In genomic region chr18:64100136-64100922, GRCh38 we compare ENCODE assay signal across 9 cellular contexts. TPM values are rescaled to one million over a fixed set of nuclear protein-coding genes. Genes with fewer than 3 reads are reported as not detected.
A peak's percentile ranks its signal among the peaks of the same experiment; 100 is the strongest.
DNase-seq lines count a peak whose midpoint lies in the region; ATAC-seq lines count a peak whose summit lies in the region.
"Had no signal": no experiment of that assay in that cellular context is flagged by ENCODE, and none has a peak within 500 bp of the region (broad histone marks: within the 10 kb centered on the region; RNA-seq: fewer than 3 reads in every experiment).

No MANE protein-coding gene starts in this region.

- H3K9me3 Mint-ChIP-seq in activated naive CD4-positive, alpha-beta T cell treated with anti-CD3 and anti-CD28 coated beads, Interleukin-2, amount 50 U/mL, for 72 hours: no peaks in the 10 kb centered on the region
- H3K9me3 Mint-ChIP-seq: central memory CD8-positive, alpha-beta T cell had no signal

- H3K36me3 Mint-ChIP-seq in activated naive CD4-positive, alpha-beta T cell treated with anti-CD3 and anti-CD28 coated beads, Interleukin-2, amount 50 U/mL, for 72 hours: no peaks in the 10 kb centered on the region

- ATAC-seq in GM18868 (IDR thresholded peaks at IDR 0.05; ENCODE audit: unreplicated experiment) (peak; percentile 78), HG02571 (IDR thresholded peaks at IDR 0.05; ENCODE audit: unreplicated experiment) (peak; percentile 47), HG03565 (IDR thresholded peaks at IDR 0.05; ENCODE audit: unreplicated experiment) (peak; percentile 64), GM21367 (IDR thresholded peaks at IDR 0.05; ENCODE audit: unreplicated experiment) (no peak)
- ATAC-seq in activated naive CD4-positive, alpha-beta T cell treated with anti-CD3 and anti-CD28 coated beads, Interleukin-2, amount 50 U/mL, for 72 hours: no peak

- no peak overlapping the region for H3K27ac Mint-ChIP-seq in activated naive CD4-positive, alpha-beta T cell treated with anti-CD3 and anti-CD28 coated beads, Interleukin-2, amount 50 U/mL, for 72 hours

- peak; percentile 79 for DNase-seq in left kidney (ENCODE audit: low read depth, low spot score)
- DNase-seq in foreskin melanocyte: no peak
- no peak for DNase-seq in CD1c-positive myeloid dendritic cell (ENCODE audit: extremely low spot score)
- DNase-seq in activated naive CD4-positive, alpha-beta T cell treated with anti-CD3 and anti-CD28 coated beads, Interleukin-2, amount 50 U/mL, for 72 hours (ENCODE audit: low spot score in 2 of 2): no peak

RNA-seq across cellular contexts. Expression of gene LINC00305, which starts 48.6 kb away (rescaled TPM):
- total RNA-seq in activated naive CD4-positive, alpha-beta T cell treated with anti-CD3 and anti-CD28 coated beads, Interleukin-2, amount 50 U/mL, for 72 hours: not detected

Comparison
In these comparisons a context has a peak if more than half of its experiments do, and no peak if none do; other contexts are left out.
1. ATAC-seq: peak in GM18868 (single experiment), HG02571 (single experiment) and HG03565 (single experiment); none in GM21367 (single experiment) and activated naive CD4-positive, alpha-beta T cell treated with anti-CD3 and anti-CD28 coated beads, Interleukin-2, amount 50 U/mL, for 72 hours (0 of 2).